In the genomic region with DNA sequence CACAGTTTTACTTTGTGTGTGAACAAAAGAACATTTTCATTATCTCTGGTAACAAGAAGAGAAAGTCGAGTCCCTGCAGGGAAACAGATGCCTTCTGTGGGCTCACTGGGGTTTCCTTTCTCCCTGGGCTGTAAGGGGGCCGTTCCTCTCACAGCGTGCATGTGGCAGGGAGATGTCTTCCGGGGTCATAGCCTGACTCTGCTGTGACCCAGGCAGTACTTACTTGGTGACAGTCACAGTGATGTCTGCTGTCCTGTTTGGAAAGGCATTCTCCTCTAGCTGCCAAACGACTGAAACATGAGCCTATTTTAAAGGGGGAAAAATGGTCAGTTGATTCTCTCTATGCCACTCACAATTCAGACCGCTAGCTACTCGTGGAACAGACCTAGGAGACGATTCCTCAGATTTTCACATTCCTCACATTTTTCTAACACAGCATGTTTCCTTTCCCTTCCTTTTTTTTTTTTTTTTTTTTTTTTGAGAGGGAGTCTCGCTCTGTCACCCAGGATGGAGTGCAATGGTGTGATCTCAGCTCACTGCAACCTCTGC, we compare ENCODE assay signal across 18 cellular contexts. TPM values are rescaled to one million over a fixed set of nuclear protein-coding genes. Genes with fewer than 3 reads are reported as not detected.
DNase-seq lines count a peak whose midpoint lies in the region; FAIRE-seq and TF ChIP-seq lines count a peak whose summit lies in the region.
"Had no signal": no experiment of that assay in that cellular context is flagged by ENCODE, and none has a peak within 500 bp of the region (broad histone marks: within the 10 kb centered on the region; RNA-seq: fewer than 3 reads in every experiment).

No MANE protein-coding gene starts in this region.

- H3K27me3 ChIP-seq in ectodermal cell (ENCODE audit: control insufficient read depth, insufficient read depth, low read length, poor library complexity, severe bottlenecking) (no peaks in the 10 kb centered on the region), MM.1S (replicated peaks; ENCODE audit: insufficient read depth, low read length) (no peaks in the 10 kb centered on the region)

- H3K4me1 Mint-ChIP-seq in glutamatergic neuron (ENCODE audit: low read depth, unreplicated experiment) = peaks cover 3% of the 10 kb centered on the region
- H3K4me1 Mint-ChIP-seq: central memory CD8-positive, alpha-beta T cell; stimulated activated effector memory CD8-positive, alpha-beta T cell treated with anti-CD3 and anti-CD28 coated beads, Interleukin-12 subunit alpha, Interleukin-12 subunit beta, amount 100 ng/mL, for 72 hours had no signal

- peaks cover 26% of the 10 kb centered on the region for H3K79me2 ChIP-seq in MM.1S (ENCODE audit: low read length)

- WGBS in ectodermal cell, 2 experiments = 37 to 46% methylated on average over 9 of the region's 9 CpGs

- no peaks in the 10 kb centered on the region for H4K20me1 ChIP-seq in MM.1S (ENCODE audit: insufficient read depth, low read length)

- peaks cover 2% of the 10 kb centered on the region for H3K9me3 Mint-ChIP-seq in glutamatergic neuron (ENCODE audit: unreplicated experiment)
- H3K9me3 Mint-ChIP-seq: central memory CD8-positive, alpha-beta T cell; stimulated activated effector memory CD8-positive, alpha-beta T cell treated with anti-CD3 and anti-CD28 coated beads, Interleukin-12 subunit alpha, Interleukin-12 subunit beta, amount 100 ng/mL, for 72 hours had no signal

- H3K27ac Mint-ChIP-seq in glutamatergic neuron (ENCODE audit: unreplicated experiment) = no peak overlapping the region
- H3K27ac Mint-ChIP-seq: activated CD8-positive, alpha-beta T cell treated with anti-CD3 and anti-CD28 coated beads, Interleukin-2, amount 10 ng/mL, durations not matched to agents 7 days and 5 days; stimulated activated effector memory CD8-positive, alpha-beta T cell treated with anti-CD3 and anti-CD28 coated beads, Interleukin-12 subunit alpha, Interleukin-12 subunit beta, amount 100 ng/mL, for 72 hours had no signal

- peak overlapping the region; percentile 0 for H3K27ac ChIP-seq in ectodermal cell (ENCODE audit: insufficient read depth, low read depth, low read length, poor library complexity, severe bottlenecking)
- no peak overlapping the region for H3K27ac ChIP-seq in MM.1S (ENCODE audit: low read length)

- DNase-seq in AG20443 (ENCODE audit: low spot score) (peak; percentile 18), HTR-8/SVneo (ENCODE audit: insufficient read length, low spot score) (peak; percentile 65), myocyte (ENCODE audit: low read depth) (peak; percentile 28), NCI-H2107 treated with DMSO at 0.1 percent for 48 hours (lab: John Stamatoyannopoulos, UW; ENCODE audit: unreplicated experiment) (no peak), glutamatergic neuron (no peak), MM.1S (no peak), NK-92 (lab: John Stamatoyannopoulos, UW; ENCODE audit: unreplicated experiment) (no peak)
- DNase-seq: activated CD8-positive, alpha-beta T cell treated with anti-CD3 and anti-CD28 coated beads, Interleukin-2, amount 10 ng/mL, durations not matched to agents 7 days and 5 days; activated gamma-delta T cell; Karpas-422; midbrain; NCI-H1694 treated with DMSO at 0.1 percent for 48 hours; NCI-H69; T1000 had no signal

- peak; percentile 86 for FAIRE-seq in HTR-8/SVneo (lab: Jason Lieb, UNC)
- FAIRE-seq: urothelium cell line had no signal

- H3K4me1 ChIP-seq in ectodermal cell (ENCODE audit: control insufficient read depth, insufficient read depth, low read length) = peaks cover 3% of the 10 kb centered on the region
- no peaks in the 10 kb centered on the region for H3K4me1 ChIP-seq in MM.1S (ENCODE audit: low read length)

- no peaks in the 10 kb centered on the region for H3K36me3 Mint-ChIP-seq in glutamatergic neuron (ENCODE audit: unreplicated experiment)

- no peak overlapping the region for H3K4me3 Mint-ChIP-seq in glutamatergic neuron (ENCODE audit: unreplicated experiment)
- H3K4me3 Mint-ChIP-seq: activated CD8-positive, alpha-beta T cell treated with anti-CD3 and anti-CD28 coated beads, Interleukin-2, amount 10 ng/mL, durations not matched to agents 7 days and 5 days; central memory CD8-positive, alpha-beta T cell; stimulated activated effector memory CD8-positive, alpha-beta T cell treated with anti-CD3 and anti-CD28 coated beads, Interleukin-12 subunit alpha, Interleukin-12 subunit beta, amount 100 ng/mL, for 72 hours had no signal

- H3K36me3 ChIP-seq in ectodermal cell (ENCODE audit: control insufficient read depth, insufficient read depth, low read length) = no peaks in the 10 kb centered on the region
- H3K36me3 ChIP-seq in MM.1S (replicated peaks; ENCODE audit: insufficient read depth, low read length) = no peaks in the 10 kb centered on the region; the same call in 1 of the 2 replicates

- no peak overlapping the region for H2AFZ ChIP-seq in MM.1S (ENCODE audit: low read length)

- H3K9me3 ChIP-seq in ectodermal cell (ENCODE audit: control insufficient read depth, low read length) = no peaks in the 10 kb centered on the region
- no peaks in the 10 kb centered on the region for H3K9me3 ChIP-seq in MM.1S (replicated peaks; ENCODE audit: insufficient read depth, low read length)

- H3K27me3 Mint-ChIP-seq in glutamatergic neuron (ENCODE audit: unreplicated experiment) = no peaks in the 10 kb centered on the region
- H3K27me3 Mint-ChIP-seq: central memory CD8-positive, alpha-beta T cell had no signal

- no peak overlapping the region for H3K4me3 ChIP-seq in ectodermal cell (ENCODE audit: insufficient read depth, low read depth, low read length)
- no peak overlapping the region for H3K4me3 ChIP-seq in MM.1S (ENCODE audit: low read length)

- TF ChIP-seq CTCF in glutamatergic neuron (IDR thresholded peaks at IDR 0.05; ENCODE audit: partially characterized antibody, unreplicated experiment) = no peak
- TF ChIP-seq CTCF in MM.1S (IDR thresholded peaks at IDR 0.05; ENCODE audit: low read length) = no peak

- H3K9ac ChIP-seq in MM.1S (ENCODE audit: low read length) = no peak overlapping the region

- no peaks in the 10 kb centered on the region for H3K9me2 ChIP-seq in MM.1S (replicated peaks; ENCODE audit: insufficient read depth, low read length)

- no peak overlapping the region for H3K4me2 ChIP-seq in MM.1S (ENCODE audit: low read depth, low read length)

- H3F3A ChIP-seq in MM.1S (ENCODE audit: insufficient read depth, low read length) = no peaks in the 10 kb centered on the region

RNA-seq across cellular contexts. Expression of a gene that starts 7.3 kb away (rescaled TPM):
- 13.8 TPM for polyA plus RNA-seq in ectodermal cell (2013, experiment 1 of 4)
- polyA plus RNA-seq in ectodermal cell (2013, experiment 2 of 4) = 12.5 TPM
- polyA plus RNA-seq in ectodermal cell (2013, experiment 3 of 4) = 11.8 TPM
- 11.1 TPM for polyA plus RNA-seq in ectodermal cell (2013, experiment 4 of 4)
- 0.78 and 1.6 TPM in 2 replicates for total RNA-seq in myocyte
- polyA plus RNA-seq in myocyte (2012) = 0.32 TPM
- total RNA-seq in glutamatergic neuron (ENCODE audit: unreplicated experiment) = 2.3 TPM

RNA-seq across cellular contexts. Expression of a gene that starts 35.0 kb away (rescaled TPM):
- 0.48 TPM for polyA plus RNA-seq in ectodermal cell (2013, experiment 1 of 4)
- 0.50 TPM for polyA plus RNA-seq in ectodermal cell (2013, experiment 2 of 4)
- 1.1 TPM for polyA plus RNA-seq in ectodermal cell (2013, experiment 3 of 4)
- polyA plus RNA-seq in ectodermal cell (2013, experiment 4 of 4) = 1.3 TPM
- total RNA-seq in myocyte (42.7 and 63.4 TPM in 2 replicates), glutamatergic neuron (ENCODE audit: unreplicated experiment) (6.6 TPM)
- 31.1 TPM for polyA plus RNA-seq in myocyte (2012)

Comparison
In these comparisons a context has a peak if more than half of its experiments do, and no peak if none do; other contexts are left out.
1. DNase-seq: peak in AG20443 (single experiment), HTR-8/SVneo (single experiment) and myocyte (single experiment); none in NCI-H2107 treated with DMSO at 0.1 percent for 48 hours (single experiment), glutamatergic neuron (single experiment), MM.1S (single experiment) and NK-92 (single experiment).